ENCODE assay signal across 11 cellular contexts in the genomic region with DNA sequence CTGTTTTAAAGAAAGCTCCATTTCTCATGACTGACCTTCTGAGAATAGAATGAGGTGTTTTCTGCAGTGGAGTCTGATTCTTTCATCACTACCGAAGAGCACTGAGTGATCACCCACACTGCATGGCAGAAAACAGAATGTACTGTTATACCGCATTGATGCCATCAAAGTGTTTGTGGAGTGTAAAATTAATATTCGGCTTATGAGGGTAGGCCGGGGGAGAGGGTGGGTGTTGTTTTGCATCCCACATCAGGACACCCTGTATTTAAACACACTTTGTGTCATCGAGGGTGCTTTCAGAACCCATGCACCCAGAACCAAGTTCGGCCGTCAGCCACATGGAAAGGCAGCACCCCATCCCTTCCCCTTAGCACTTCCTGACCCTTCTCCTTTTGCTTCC. TPM values are rescaled to one million over a fixed set of nuclear protein-coding genes. Genes with fewer than 3 reads are reported as not detected.
DNase-seq lines count a peak whose midpoint lies in the region; ATAC-seq and TF ChIP-seq lines count a peak whose summit lies in the region.
"Had no signal": no experiment of that assay in that cellular context is flagged by ENCODE, and none has a peak within 500 bp of the region (broad histone marks: within the 10 kb centered on the region; RNA-seq: fewer than 3 reads in every experiment).

No MANE protein-coding gene starts in this region.

- H3K9me3 Mint-ChIP-seq in CD4-positive, alpha-beta T cell: no peaks in the 10 kb centered on the region
- H3K9me3 Mint-ChIP-seq in effector memory CD8-positive, alpha-beta T cell: no peaks in the 10 kb centered on the region

- H3K4me1 ChIP-seq in PC-9 (replicated peaks; ENCODE audit: insufficient read depth): peaks cover 23% of the 10 kb centered on the region

- intact Hi-C loops in CD4-positive, alpha-beta T cell (cut with DNase I, micrococcal nuclease): loop anchor here in 1 of 2 experiments (2.0 to 5.0 kb wide), 2 partner anchors 108 to 121 kb away; no protein-coding TSS in a partner anchor
- intact Hi-C loops in PC-9 (cut with micrococcal nuclease; ENCODE audit: unreplicated experiment): no loop called here

- ATAC-seq in CD4-positive, alpha-beta T cell (ENCODE audit: poor library complexity): peak; percentile 18
- peak; percentile 28 for ATAC-seq in GM19043 (IDR thresholded peaks at IDR 0.05; ENCODE audit: low read depth, unreplicated experiment)
- peak; percentile 30 for ATAC-seq in HG03378 (IDR thresholded peaks at IDR 0.05; ENCODE audit: unreplicated experiment)
- ATAC-seq in effector memory CD8-positive, alpha-beta T cell (replicated peaks): peak; percentile 51
- ATAC-seq in SK-N-SH treated with all-trans-retinoic acid at 6 μM for 48 hours: no peak

- TF ChIP-seq CTCF in CD4-positive, alpha-beta T cell (IDR thresholded peaks at IDR 0.05): no peak
- TF ChIP-seq CTCF in PC-9 (conservative IDR thresholded peaks at IDR 0.05): no peak

- H3K27me3 Mint-ChIP-seq in CD4-positive, alpha-beta T cell: no peaks in the 10 kb centered on the region
- no peaks in the 10 kb centered on the region for H3K27me3 Mint-ChIP-seq in effector memory CD8-positive, alpha-beta T cell

- no peaks in the 10 kb centered on the region for H3K79me2 ChIP-seq in PC-9 (ENCODE audit: low read depth)

- no peaks in the 10 kb centered on the region for H3K36me3 Mint-ChIP-seq in CD4-positive, alpha-beta T cell (ENCODE audit: low read depth)
- peaks cover 20% of the 10 kb centered on the region for H3K36me3 Mint-ChIP-seq in effector memory CD8-positive, alpha-beta T cell (ENCODE audit: insufficient read depth)

- POLR2A ChIA-PET in CD4-positive, alpha-beta T cell (lab: Charles Lee): interaction anchor here (0.6 to 5.9 kb wide), 22 partner anchors 17 to 338 kb away, joined by 3 to 92 read pairs (median 6); no protein-coding TSS in a partner anchor
- POLR2A ChIA-PET in PC-9 (lab: Charles Lee; ENCODE audit: unreplicated experiment): no interaction called here

- H3F3A ChIP-seq in PC-9 (ENCODE audit: insufficient read depth, low read depth): no peaks in the 10 kb centered on the region; the same call in 1 of the 2 replicates

- H3K9me3 ChIP-seq in CD4-positive, alpha-beta T cell (ENCODE audit: control insufficient read depth, low read length): no peaks in the 10 kb centered on the region
- H3K9me3 ChIP-seq in PC-9 (ENCODE audit: insufficient read depth, low read depth): no peaks in the 10 kb centered on the region

- peak overlapping the region; percentile 70 for H3K27ac ChIP-seq in CD4-positive, alpha-beta T cell (ENCODE audit: low read depth, low read length)
- H3K27ac ChIP-seq in PC-9: no peak overlapping the region

- no peaks in the 10 kb centered on the region for H4K20me1 ChIP-seq in PC-9 (ENCODE audit: insufficient read depth)

- no peaks in the 10 kb centered on the region for H3K36me3 ChIP-seq in PC-9 (ENCODE audit: low read depth)

- no peaks in the 10 kb centered on the region for H3K27me3 ChIP-seq in CD4-positive, alpha-beta T cell (ENCODE audit: control insufficient read depth, insufficient read depth, low read length)
- no peaks in the 10 kb centered on the region for H3K27me3 ChIP-seq in PC-9 (ENCODE audit: insufficient read depth, low read depth)

- H3K4me3 Mint-ChIP-seq in CD4-positive, alpha-beta T cell: peak overlapping the region; percentile 52
- peak overlapping the region; percentile 69 to 79 for H3K4me3 Mint-ChIP-seq in effector memory CD8-positive, alpha-beta T cell

- no peak for DNase-seq in CD4-positive, alpha-beta T cell
- DNase-seq in effector memory CD8-positive, alpha-beta T cell: peak; percentile 31 to 47 (median 36)
- DNase-seq in NCI-H187 (lab: John Stamatoyannopoulos, UW) (no peak), ecto neural progenitor cell (ENCODE audit: low spot score) (no peak), PC-9 (no peak)
- DNase-seq: activated effector memory CD4-positive, alpha-beta T cell treated with anti-CD3 and anti-CD28 coated beads, Interleukin-2, amount 50 U/mL, for 16 hours; Calu3; NCI-H226 had no signal

- CTCF ChIA-PET in CD4-positive, alpha-beta T cell (lab: Charles Lee): interaction anchor here (0.6 to 6.8 kb wide), 8 partner anchors 111 to 471 kb away, joined by 3 to 59 read pairs (median 6); no protein-coding TSS in a partner anchor
- CTCF ChIA-PET in PC-9 (lab: Charles Lee): interaction anchor here (0.6 to 1.0 kb wide), 3 partner anchors 21 to 456 kb away, joined by 3 to 5 read pairs (median 5); no protein-coding TSS in a partner anchor

- H2AFZ ChIP-seq in PC-9: no peak overlapping the region

- H3K4me3 ChIP-seq in PC-9: no peak overlapping the region

- H3K9me2 ChIP-seq in PC-9 (ENCODE audit: insufficient read depth): no peaks in the 10 kb centered on the region

- peaks cover 87% of the 10 kb centered on the region for H3K4me1 Mint-ChIP-seq in CD4-positive, alpha-beta T cell (ENCODE audit: low read depth)
- H3K4me1 Mint-ChIP-seq in effector memory CD8-positive, alpha-beta T cell (ENCODE audit: low read depth in 2 of 2): peaks cover 72 to 86% of the 10 kb centered on the region in 2 donors

- no TSS peak for BruUV-seq in PC-9 (replicated peaks; lab: Mats Ljungman, UMichigan)

- peak overlapping the region; percentile 97 for H3K27ac Mint-ChIP-seq in CD4-positive, alpha-beta T cell
- peak overlapping the region; percentile 96 to 97 for H3K27ac Mint-ChIP-seq in effector memory CD8-positive, alpha-beta T cell

- H3K4me2 ChIP-seq in PC-9: no peak overlapping the region

TF ChIP-seq in SK-N-SH treated with all-trans-retinoic acid at 6 μM for 48 hours, 23 proteins besides CTCF, POLR2A, EP300 and RAD21 (continues in another document):
- TF ChIP-seq BACH2 (CRISPR knock-in tag; IDR thresholded peaks at IDR 0.05; ENCODE audit: borderline replicate concordance) (no peak), GLIS3 (CRISPR knock-in tag; IDR thresholded peaks at IDR 0.05) (no peak), CSDC2 (CRISPR knock-in tag; IDR thresholded peaks at IDR 0.05) (no peak), ZNF8 (CRISPR knock-in tag; IDR thresholded peaks at IDR 0.05) (no peak), OSR1 (CRISPR knock-in tag; IDR thresholded peaks at IDR 0.05) (no peak), RARB (CRISPR knock-in tag; IDR thresholded peaks at IDR 0.05) (no peak), ISL1 (CRISPR knock-in tag; IDR thresholded peaks at IDR 0.05) (no peak), ZC3H10 (CRISPR knock-in tag; IDR thresholded peaks at IDR 0.05) (no peak), TOX (CRISPR knock-in tag; IDR thresholded peaks at IDR 0.05; ENCODE audit: borderline replicate concordance) (no peak), ZNF70 (CRISPR knock-in tag; IDR thresholded peaks at IDR 0.05) (no peak), ZFP3 (CRISPR knock-in tag; IDR thresholded peaks at IDR 0.05) (no peak), SNAI2 (CRISPR knock-in tag; IDR thresholded peaks at IDR 0.05) (no peak)
- TF ChIP-seq, protein P1, sequence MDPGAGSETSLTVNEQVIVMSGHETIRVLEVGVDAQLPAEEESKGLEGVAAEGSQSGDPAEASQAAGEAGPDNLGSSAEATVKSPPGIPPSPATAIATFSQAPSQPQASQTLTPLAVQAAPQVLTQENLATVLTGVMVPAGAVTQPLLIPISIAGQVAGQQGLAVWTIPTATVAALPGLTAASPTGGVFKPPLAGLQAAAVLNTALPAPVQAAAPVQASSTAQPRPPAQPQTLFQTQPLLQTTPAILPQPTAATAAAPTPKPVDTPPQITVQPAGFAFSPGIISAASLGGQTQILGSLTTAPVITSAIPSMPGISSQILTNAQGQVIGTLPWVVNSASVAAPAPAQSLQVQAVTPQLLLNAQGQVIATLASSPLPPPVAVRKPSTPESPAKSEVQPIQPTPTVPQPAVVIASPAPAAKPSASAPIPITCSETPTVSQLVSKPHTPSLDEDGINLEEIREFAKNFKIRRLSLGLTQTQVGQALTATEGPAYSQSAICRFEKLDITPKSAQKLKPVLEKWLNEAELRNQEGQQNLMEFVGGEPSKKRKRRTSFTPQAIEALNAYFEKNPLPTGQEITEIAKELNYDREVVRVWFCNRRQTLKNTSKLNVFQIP (CRISPR knock-in tag; IDR thresholded peaks at IDR 0.05; ENCODE audit: borderline replicate concordance, low read depth): no peak
- TF ChIP-seq, protein P2, sequence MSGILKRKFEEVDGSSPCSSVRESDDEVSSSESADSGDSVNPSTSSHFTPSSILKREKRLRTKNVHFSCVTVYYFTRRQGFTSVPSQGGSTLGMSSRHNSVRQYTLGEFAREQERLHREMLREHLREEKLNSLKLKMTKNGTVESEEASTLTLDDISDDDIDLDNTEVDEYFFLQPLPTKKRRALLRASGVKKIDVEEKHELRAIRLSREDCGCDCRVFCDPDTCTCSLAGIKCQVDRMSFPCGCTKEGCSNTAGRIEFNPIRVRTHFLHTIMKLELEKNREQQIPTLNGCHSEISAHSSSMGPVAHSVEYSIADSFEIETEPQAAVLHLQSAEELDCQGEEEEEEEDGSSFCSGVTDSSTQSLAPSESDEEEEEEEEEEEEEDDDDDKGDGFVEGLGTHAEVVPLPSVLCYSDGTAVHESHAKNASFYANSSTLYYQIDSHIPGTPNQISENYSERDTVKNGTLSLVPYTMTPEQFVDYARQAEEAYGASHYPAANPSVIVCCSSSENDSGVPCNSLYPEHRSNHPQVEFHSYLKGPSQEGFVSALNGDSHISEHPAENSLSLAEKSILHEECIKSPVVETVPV (CRISPR knock-in tag; IDR thresholded peaks at IDR 0.05): no peak
- TF ChIP-seq, protein P3, sequence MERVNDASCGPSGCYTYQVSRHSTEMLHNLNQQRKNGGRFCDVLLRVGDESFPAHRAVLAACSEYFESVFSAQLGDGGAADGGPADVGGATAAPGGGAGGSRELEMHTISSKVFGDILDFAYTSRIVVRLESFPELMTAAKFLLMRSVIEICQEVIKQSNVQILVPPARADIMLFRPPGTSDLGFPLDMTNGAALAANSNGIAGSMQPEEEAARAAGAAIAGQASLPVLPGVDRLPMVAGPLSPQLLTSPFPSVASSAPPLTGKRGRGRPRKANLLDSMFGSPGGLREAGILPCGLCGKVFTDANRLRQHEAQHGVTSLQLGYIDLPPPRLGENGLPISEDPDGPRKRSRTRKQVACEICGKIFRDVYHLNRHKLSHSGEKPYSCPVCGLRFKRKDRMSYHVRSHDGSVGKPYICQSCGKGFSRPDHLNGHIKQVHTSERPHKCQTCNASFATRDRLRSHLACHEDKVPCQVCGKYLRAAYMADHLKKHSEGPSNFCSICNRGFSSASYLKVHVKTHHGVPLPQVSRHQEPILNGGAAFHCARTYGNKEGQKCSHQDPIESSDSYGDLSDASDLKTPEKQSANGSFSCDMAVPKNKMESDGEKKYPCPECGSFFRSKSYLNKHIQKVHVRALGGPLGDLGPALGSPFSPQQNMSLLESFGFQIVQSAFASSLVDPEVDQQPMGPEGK (CRISPR knock-in tag; IDR thresholded peaks at IDR 0.05; ENCODE audit: borderline replicate concordance): no peak

RNA-seq across cellular contexts. Expression of gene ETS1, which starts 41.3 kb away (rescaled TPM):
- 100 to 1,000 TPM; 579 to 590 TPM for total RNA-seq in CD4-positive, alpha-beta T cell
- total RNA-seq in PC-9 (2021): 18.9 and 23.3 TPM in 2 replicates

Comparison
In these comparisons a context has a peak if more than half of its experiments do, and no peak if none do; other contexts are left out.
1. DNase-seq: peak in effector memory CD8-positive, alpha-beta T cell (3 of 3); none in CD4-positive, alpha-beta T cell (0 of 10), NCI-H187 (0 of 2), ecto neural progenitor cell (single experiment) and PC-9 (0 of 2).
2. RNA of gene ETS1, which starts 41.3 kb away (total RNA-seq): 579 to 590 TPM in CD4-positive, alpha-beta T cell; 18.9 to 23.3 TPM in PC-9; every median in the first group is over 10 times any median in the second.